ENCODE assay signal across 33 cellular contexts in the genomic region with DNA sequence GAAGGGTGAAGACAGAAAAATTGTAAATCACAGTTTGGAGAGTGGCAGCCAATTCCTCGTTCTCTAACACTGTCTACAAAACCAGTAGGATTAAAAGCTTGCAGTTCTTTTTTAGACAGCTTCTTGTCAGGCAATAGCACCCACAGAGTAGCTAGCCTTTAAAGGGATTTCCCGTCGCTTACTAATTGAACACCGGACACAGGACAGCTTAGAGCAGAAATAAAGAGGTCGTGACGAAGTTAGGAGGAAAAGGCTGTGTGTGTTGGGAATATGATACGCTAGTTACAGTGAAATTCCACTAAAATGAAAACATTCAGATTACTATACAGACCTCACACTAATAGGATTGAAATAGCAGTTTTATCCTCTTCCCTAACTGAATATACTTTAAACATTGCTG.
DNase-seq lines count a peak whose midpoint lies in the region; ATAC-seq and TF ChIP-seq lines count a peak whose summit lies in the region.
"Had no signal": no experiment of that assay in that cellular context is flagged by ENCODE, and none has a peak within 500 bp of the region (broad histone marks: within the 10 kb centered on the region; RNA-seq: fewer than 3 reads in every experiment).

No MANE protein-coding gene starts in this region.

- intact Hi-C loops in uterus (cut with DNase I; ENCODE audit: low total_unique reads) = no loop called here
- intact Hi-C loops in activated CD4-positive, alpha-beta memory T cell treated with anti-CD3 and anti-CD28 coated beads for 36 hours (cut with micrococcal nuclease) = no loop called here

- no peaks in the 10 kb centered on the region for H3K36me3 Mint-ChIP-seq in activated T-cell treated with anti-CD3 and anti-CD28 coated beads, Interleukin-2, amount 50 U/mL, for 72 hours (ENCODE audit: insufficient read depth in 2 of 2)
- H3K36me3 Mint-ChIP-seq in glutamatergic neuron (ENCODE audit: unreplicated experiment) = no peaks in the 10 kb centered on the region
- H3K36me3 Mint-ChIP-seq in activated CD4-positive, alpha-beta memory T cell treated with anti-CD3 and anti-CD28 coated beads for 36 hours = no peaks in the 10 kb centered on the region
- H3K36me3 Mint-ChIP-seq: activated naive CD8-positive, alpha-beta T cell treated with anti-CD3 and anti-CD28 coated beads, Interleukin-2, amount 10 ng/mL, durations not matched to agents 7 days and 5 days; naive thymus-derived CD8-positive, alpha-beta T cell; type B pancreatic cell had no signal

- H3K36me3 ChIP-seq in uterus = no peaks in the 10 kb centered on the region
- H3K36me3 ChIP-seq: gastrocnemius medialis, left lung, MG63, SJSA1, spleen had no signal

- POLR2A ChIA-PET in activated CD4-positive, alpha-beta memory T cell treated with anti-CD3 and anti-CD28 coated beads for 36 hours (lab: Charles Lee) = no interaction called here

- no peak overlapping the region for H3K27ac Mint-ChIP-seq in activated T-cell treated with anti-CD3 and anti-CD28 coated beads, Interleukin-2, amount 50 U/mL, for 72 hours
- no peak overlapping the region for H3K27ac Mint-ChIP-seq in glutamatergic neuron (ENCODE audit: unreplicated experiment)
- no peak overlapping the region for H3K27ac Mint-ChIP-seq in activated CD4-positive, alpha-beta memory T cell treated with anti-CD3 and anti-CD28 coated beads for 36 hours
- H3K27ac Mint-ChIP-seq: activated CD8-positive, alpha-beta T cell treated with anti-CD3 and anti-CD28 coated beads, Interleukin-2, amount 10 ng/mL, durations not matched to agents 7 days and 5 days; activated naive CD8-positive, alpha-beta T cell treated with anti-CD3 and anti-CD28 coated beads, Interleukin-2, amount 10 ng/mL, durations not matched to agents 7 days and 5 days; naive thymus-derived CD8-positive, alpha-beta T cell; type B pancreatic cell had no signal

- no peak for ATAC-seq in activated T-cell treated with anti-CD3 and anti-CD28 coated beads, Interleukin-2, amount 50 U/mL, for 72 hours (replicated peaks in 1 of 2)
- ATAC-seq: activated CD8-positive, alpha-beta T cell treated with anti-CD3 and anti-CD28 coated beads, Interleukin-2, amount 10 ng/mL, durations not matched to agents 7 days and 5 days; gastrocnemius medialis; GM12878; left lung; naive thymus-derived CD8-positive, alpha-beta T cell had no signal

- CTCF ChIA-PET in activated CD4-positive, alpha-beta memory T cell treated with anti-CD3 and anti-CD28 coated beads for 36 hours (lab: Charles Lee) = no interaction called here

- no peak overlapping the region for H3K27ac ChIP-seq in uterus
- H3K27ac ChIP-seq: gastrocnemius medialis, left lung, SJSA1, spleen had no signal

- no peaks in the 10 kb centered on the region for H3K4me1 Mint-ChIP-seq in activated T-cell treated with anti-CD3 and anti-CD28 coated beads, Interleukin-2, amount 50 U/mL, for 72 hours (ENCODE audit: low read depth)
- peaks cover 2% of the 10 kb centered on the region for H3K4me1 Mint-ChIP-seq in glutamatergic neuron (ENCODE audit: low read depth, unreplicated experiment)
- H3K4me1 Mint-ChIP-seq in activated CD4-positive, alpha-beta memory T cell treated with anti-CD3 and anti-CD28 coated beads for 36 hours (ENCODE audit: low read depth) = no peaks in the 10 kb centered on the region
- H3K4me1 Mint-ChIP-seq: activated naive CD8-positive, alpha-beta T cell treated with anti-CD3 and anti-CD28 coated beads, Interleukin-2, amount 10 ng/mL, durations not matched to agents 7 days and 5 days; naive thymus-derived CD8-positive, alpha-beta T cell had no signal

- H3K27me3 ChIP-seq in uterus = no peaks in the 10 kb centered on the region
- H3K27me3 ChIP-seq: gastrocnemius medialis, left lung, MG63, SJSA1, spleen had no signal

- no peaks in the 10 kb centered on the region for H3K27me3 Mint-ChIP-seq in activated T-cell treated with anti-CD3 and anti-CD28 coated beads, Interleukin-2, amount 50 U/mL, for 72 hours (ENCODE audit: low read depth)
- no peaks in the 10 kb centered on the region for H3K27me3 Mint-ChIP-seq in glutamatergic neuron (ENCODE audit: unreplicated experiment)
- no peaks in the 10 kb centered on the region for H3K27me3 Mint-ChIP-seq in activated CD4-positive, alpha-beta memory T cell treated with anti-CD3 and anti-CD28 coated beads for 36 hours
- H3K27me3 Mint-ChIP-seq: activated naive CD8-positive, alpha-beta T cell treated with anti-CD3 and anti-CD28 coated beads, Interleukin-2, amount 10 ng/mL, durations not matched to agents 7 days and 5 days; naive thymus-derived CD8-positive, alpha-beta T cell; type B pancreatic cell had no signal

- DNase-seq in GM03348 (ENCODE audit: low spot score) (peak; percentile 6), astrocyte of the spinal cord (ENCODE audit: low read depth, low spot score) (peak; percentile 9), fibroblast of the conjunctiva (ENCODE audit: low read depth) (peak; percentile 2), skeletal muscle cell (ENCODE audit: low read depth) (peak; percentile 9), uterus (no peak), glutamatergic neuron (no peak)
- no peak for DNase-seq in activated T-cell treated with anti-CD3 and anti-CD28 coated beads, Interleukin-2, amount 50 U/mL, for 72 hours
- no peak for DNase-seq in activated CD4-positive, alpha-beta memory T cell treated with anti-CD3 and anti-CD28 coated beads for 36 hours
- DNase-seq: activated CD4-positive, alpha-beta T cell treated with anti-CD3 and anti-CD28 coated beads for 1 hour; activated CD8-positive, alpha-beta T cell treated with anti-CD3 and anti-CD28 coated beads, Interleukin-2, amount 10 ng/mL, durations not matched to agents 7 days and 5 days; activated effector memory CD4-positive, alpha-beta T cell treated with anti-CD3 and anti-CD28 coated beads, Interleukin-2, amount 50 U/mL, for 16 hours; activated naive CD8-positive, alpha-beta T cell treated with anti-CD3 and anti-CD28 coated beads, Interleukin-2, amount 10 ng/mL, durations not matched to agents 7 days and 5 days; activated T-cell treated with anti-CD3 and anti-CD28 coated beads for 4 hours; C1 segment of cervical spinal cord; Caco-2; DND-41; effector CD8-positive, alpha-beta T cell; gastrocnemius medialis; KBM-7; left lung; MG63; naive thymus-derived CD8-positive, alpha-beta T cell; NCI-H1417 treated with DMSO at 0.1 percent for 48 hours; NCI-H2081 treated with DMSO at 0.1 percent for 48 hours; NCI-H226; NCI-H69; spleen; stimulated activated CD4-positive, alpha-beta T cell treated with anti-CD3 and anti-CD28 coated beads, Interleukin-2, amount 100 ng/mL, for 48 hours; substantia nigra; T-helper 1 cell had no signal

- TF ChIP-seq CTCF in astrocyte of the spinal cord (IDR thresholded peaks at IDR 0.05; ENCODE audit: low read depth, low read length) = no peak
- no peak for TF ChIP-seq CTCF in uterus (IDR thresholded peaks at IDR 0.05)
- TF ChIP-seq CTCF in glutamatergic neuron (IDR thresholded peaks at IDR 0.05; ENCODE audit: partially characterized antibody, unreplicated experiment) = no peak

- H3K4me3 Mint-ChIP-seq in activated T-cell treated with anti-CD3 and anti-CD28 coated beads, Interleukin-2, amount 50 U/mL, for 72 hours = no peak overlapping the region
- H3K4me3 Mint-ChIP-seq in glutamatergic neuron (ENCODE audit: unreplicated experiment) = no peak overlapping the region
- no peak overlapping the region for H3K4me3 Mint-ChIP-seq in activated CD4-positive, alpha-beta memory T cell treated with anti-CD3 and anti-CD28 coated beads for 36 hours
- H3K4me3 Mint-ChIP-seq: activated CD8-positive, alpha-beta T cell treated with anti-CD3 and anti-CD28 coated beads, Interleukin-2, amount 10 ng/mL, durations not matched to agents 7 days and 5 days; activated naive CD8-positive, alpha-beta T cell treated with anti-CD3 and anti-CD28 coated beads, Interleukin-2, amount 10 ng/mL, durations not matched to agents 7 days and 5 days; naive thymus-derived CD8-positive, alpha-beta T cell; type B pancreatic cell had no signal

- no peak overlapping the region for H3K4me3 ChIP-seq in astrocyte of the spinal cord (ENCODE audit: low read depth, low read length)
- H3K4me3 ChIP-seq in skeletal muscle cell (ENCODE audit: low read depth, low read length) = no peak overlapping the region
- no peak overlapping the region for H3K4me3 ChIP-seq in uterus
- H3K4me3 ChIP-seq: gastrocnemius medialis, GM12878, left lung, MG63, SJSA1, spleen had no signal

- H3K9me3 ChIP-seq in uterus = no peaks in the 10 kb centered on the region
- H3K9me3 ChIP-seq: Caco-2, gastrocnemius medialis, left lung, MG63, SJSA1, spleen had no signal

- H3K9me3 Mint-ChIP-seq in activated T-cell treated with anti-CD3 and anti-CD28 coated beads, Interleukin-2, amount 50 U/mL, for 72 hours = no peaks in the 10 kb centered on the region
- no peaks in the 10 kb centered on the region for H3K9me3 Mint-ChIP-seq in glutamatergic neuron (ENCODE audit: unreplicated experiment)
- H3K9me3 Mint-ChIP-seq in activated CD4-positive, alpha-beta memory T cell treated with anti-CD3 and anti-CD28 coated beads for 36 hours = peaks cover 1% of the 10 kb centered on the region
- H3K9me3 Mint-ChIP-seq: activated naive CD8-positive, alpha-beta T cell treated with anti-CD3 and anti-CD28 coated beads, Interleukin-2, amount 10 ng/mL, durations not matched to agents 7 days and 5 days; type B pancreatic cell had no signal

- in situ Hi-C loops in astrocyte of the spinal cord (cut with HindIII; ENCODE audit: low sequenced_read_pairs) = no loop called here

- H3K4me1 ChIP-seq in uterus = no peaks in the 10 kb centered on the region
- H3K4me1 ChIP-seq: Caco-2, gastrocnemius medialis, left lung, spleen had no signal

- no peak for TF ChIP-seq POLR2A in uterus (IDR thresholded peaks at IDR 0.05)

Comparison
In these comparisons a context has a peak if more than half of its experiments do, and no peak if none do; other contexts are left out.
1. DNase-seq: peak in GM03348 (single experiment), astrocyte of the spinal cord (single experiment), fibroblast of the conjunctiva (single experiment) and skeletal muscle cell (single experiment); none in activated T-cell treated with anti-CD3 and anti-CD28 coated beads, Interleukin-2, amount 50 U/mL, for 72 hours (0 of 2), uterus (0 of 2), glutamatergic neuron (single experiment) and activated CD4-positive, alpha-beta memory T cell treated with anti-CD3 and anti-CD28 coated beads for 36 hours (single experiment).